In the genomic region with DNA sequence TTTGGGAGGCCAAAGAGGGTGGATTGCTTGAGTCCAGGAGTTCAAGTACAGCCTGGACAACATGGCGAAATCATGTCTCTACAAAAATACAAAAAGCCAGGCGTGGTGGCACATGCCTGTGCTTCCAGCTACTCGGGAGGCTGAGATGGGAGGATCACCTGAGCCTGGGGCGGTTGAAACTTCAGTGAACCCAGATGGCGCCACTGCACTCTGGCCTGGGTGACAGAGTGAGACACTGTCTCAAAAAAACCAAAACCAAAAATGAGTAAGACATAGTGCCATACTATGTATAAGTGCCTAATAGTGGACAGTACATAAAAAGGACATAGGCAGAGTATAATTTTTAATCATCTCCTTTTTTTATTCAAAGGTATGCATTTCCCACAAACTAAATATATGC, we compare ENCODE assay signal across 11 cellular contexts. TPM values are rescaled to one million over a fixed set of nuclear protein-coding genes. Genes with fewer than 3 reads are reported as not detected.
DNase-seq lines count a peak whose midpoint lies in the region; ATAC-seq lines count a peak whose summit lies in the region.
"Had no signal": no experiment of that assay in that cellular context is flagged by ENCODE, and none has a peak within 500 bp of the region (broad histone marks: within the 10 kb centered on the region; RNA-seq: fewer than 3 reads in every experiment).

No MANE protein-coding gene starts in this region.

- H3K27ac Mint-ChIP-seq in activated naive CD4-positive, alpha-beta T cell treated with anti-CD3 and anti-CD28 coated beads, Interleukin-2, amount 50 U/mL, for 72 hours = no peak overlapping the region
- peak overlapping the region; percentile 57 for H3K27ac Mint-ChIP-seq in activated CD4-positive, alpha-beta T cell treated with anti-CD3 and anti-CD28 coated beads, Interleukin-2, amount 10 ng/mL, durations not matched to agents 24 days and 14 days
- H3K27ac Mint-ChIP-seq in naive B cell = peak overlapping the region in 4 of 6 donors; percentile 76 to 99 (median 91)

- H3K9me3 Mint-ChIP-seq in activated naive CD4-positive, alpha-beta T cell treated with anti-CD3 and anti-CD28 coated beads, Interleukin-2, amount 50 U/mL, for 72 hours = no peaks in the 10 kb centered on the region
- no peaks in the 10 kb centered on the region for H3K9me3 Mint-ChIP-seq in activated CD4-positive, alpha-beta T cell treated with anti-CD3 and anti-CD28 coated beads, Interleukin-2, amount 10 ng/mL, durations not matched to agents 24 days and 14 days
- peaks cover 0 to 1% (median 0%) of the 10 kb centered on the region in 7 donors for H3K9me3 Mint-ChIP-seq in naive B cell

- H3K4me3 Mint-ChIP-seq in activated CD4-positive, alpha-beta T cell treated with anti-CD3 and anti-CD28 coated beads, Interleukin-2, amount 10 ng/mL, durations not matched to agents 24 days and 14 days = peak overlapping the region; percentile 17
- H3K4me3 Mint-ChIP-seq in naive B cell = peak overlapping the region in 5 of 8 donors; percentile 30 to 67 (median 56)

- no peak for ATAC-seq in activated naive CD4-positive, alpha-beta T cell treated with anti-CD3 and anti-CD28 coated beads, Interleukin-2, amount 50 U/mL, for 72 hours
- ATAC-seq in naive B cell (ENCODE audit: low read depth in 2 of 2) = no peak
- ATAC-seq in HG03135 (IDR thresholded peaks at IDR 0.05; ENCODE audit: unreplicated experiment) = no peak

- peaks cover 18 to 21% of the 10 kb centered on the region in 2 donors for H3K36me3 Mint-ChIP-seq in activated naive CD4-positive, alpha-beta T cell treated with anti-CD3 and anti-CD28 coated beads, Interleukin-2, amount 50 U/mL, for 72 hours
- peaks cover 42% of the 10 kb centered on the region for H3K36me3 Mint-ChIP-seq in activated CD4-positive, alpha-beta T cell treated with anti-CD3 and anti-CD28 coated beads, Interleukin-2, amount 10 ng/mL, durations not matched to agents 24 days and 14 days (ENCODE audit: low read depth)
- peaks cover 9 to 20% of the 10 kb centered on the region in 2 donors for H3K36me3 Mint-ChIP-seq in naive B cell

- peaks cover 30% of the 10 kb centered on the region for H3K4me1 Mint-ChIP-seq in activated CD4-positive, alpha-beta T cell treated with anti-CD3 and anti-CD28 coated beads, Interleukin-2, amount 10 ng/mL, durations not matched to agents 24 days and 14 days
- peaks cover 37 to 56% (median 52%) of the 10 kb centered on the region in 3 donors for H3K4me1 Mint-ChIP-seq in naive B cell

- no peaks in the 10 kb centered on the region for H3K27me3 Mint-ChIP-seq in activated CD4-positive, alpha-beta T cell treated with anti-CD3 and anti-CD28 coated beads, Interleukin-2, amount 10 ng/mL, durations not matched to agents 24 days and 14 days
- no peaks in the 10 kb centered on the region for H3K27me3 Mint-ChIP-seq in naive B cell

- intact Hi-C loops in activated CD4-positive, alpha-beta T cell treated with anti-CD3 and anti-CD28 coated beads, Interleukin-2, amount 10 ng/mL, durations not matched to agents 24 days and 14 days (cut with micrococcal nuclease) = no loop called here

- DNase-seq in activated naive CD4-positive, alpha-beta T cell treated with Interleukin-2 at 50 U/mL for 16 hours = peak; percentile 19
- no peak for DNase-seq in activated naive CD4-positive, alpha-beta T cell treated with anti-CD3 and anti-CD28 coated beads, Interleukin-2, amount 50 U/mL, for 72 hours (ENCODE audit: low spot score in 2 of 2)
- peak; percentile 77 for DNase-seq in activated CD4-positive, alpha-beta T cell treated with anti-CD3 and anti-CD28 coated beads, Interleukin-2, amount 10 ng/mL, durations not matched to agents 24 days and 14 days
- no peak for DNase-seq in naive B cell
- DNase-seq in Kasumi-1 (lab: John Stamatoyannopoulos, UW) = no peak
- DNase-seq: ACHN, dorsolateral prefrontal cortex, mesenchymal stem cell, NCI-H1105 treated with DMSO at 0.1 percent for 48 hours, NCI-H446 had no signal

RNA-seq across cellular contexts. Expression of gene CTC1, which starts 4.0 kb away (rescaled TPM):
- 100 to 1,000 TPM in 1 of 2 donors, 10 to 100 TPM in 1; 57.6 to 107 TPM for total RNA-seq in activated naive CD4-positive, alpha-beta T cell treated with anti-CD3 and anti-CD28 coated beads, Interleukin-2, amount 50 U/mL, for 72 hours
- total RNA-seq in activated CD4-positive, alpha-beta T cell treated with anti-CD3 and anti-CD28 coated beads, Interleukin-2, amount 10 ng/mL, durations not matched to agents 24 days and 14 days = 75.0 and 78.7 TPM in 2 replicates
- 10 to 100 TPM; 13.5 to 34.9 (median 22.3) TPM for polyA plus RNA-seq in naive B cell (ENCODE audit: low read depth in 6 of 6)

RNA-seq across cellular contexts. Expression of gene PFAS, which starts 5.3 kb away (rescaled TPM):
- 100 to 1,000 TPM in 1 of 2 donors, 10 to 100 TPM in 1; 47.0 to 147 TPM for total RNA-seq in activated naive CD4-positive, alpha-beta T cell treated with anti-CD3 and anti-CD28 coated beads, Interleukin-2, amount 50 U/mL, for 72 hours
- 208 and 211 TPM in 2 replicates for total RNA-seq in activated CD4-positive, alpha-beta T cell treated with anti-CD3 and anti-CD28 coated beads, Interleukin-2, amount 10 ng/mL, durations not matched to agents 24 days and 14 days
- polyA plus RNA-seq in naive B cell (ENCODE audit: low read depth in 6 of 6) = 10 to 100 TPM; 11.6 to 29.8 (median 17.9) TPM

RNA-seq across cellular contexts. Expression of gene AURKB, which starts 33.5 kb away (rescaled TPM):
- 100 to 1,000 TPM; 169 to 319 TPM for total RNA-seq in activated naive CD4-positive, alpha-beta T cell treated with anti-CD3 and anti-CD28 coated beads, Interleukin-2, amount 50 U/mL, for 72 hours
- total RNA-seq in activated CD4-positive, alpha-beta T cell treated with anti-CD3 and anti-CD28 coated beads, Interleukin-2, amount 10 ng/mL, durations not matched to agents 24 days and 14 days = 92.3 and 101 TPM in 2 replicates
- not detected for polyA plus RNA-seq in naive B cell (ENCODE audit: low read depth in 6 of 6)

RNA-seq across cellular contexts. Expression of gene RANGRF, which starts 44.6 kb away (rescaled TPM):
- 10 to 100 TPM; 39.7 to 80.9 TPM for total RNA-seq in activated naive CD4-positive, alpha-beta T cell treated with anti-CD3 and anti-CD28 coated beads, Interleukin-2, amount 50 U/mL, for 72 hours
- total RNA-seq in activated CD4-positive, alpha-beta T cell treated with anti-CD3 and anti-CD28 coated beads, Interleukin-2, amount 10 ng/mL, durations not matched to agents 24 days and 14 days = 57.5 and 66.3 TPM in 2 replicates
- polyA plus RNA-seq in naive B cell (ENCODE audit: low read depth in 6 of 6) = 100 to 1,000 TPM in 1 of 6 donors, 10 to 100 TPM in 5; 65.8 to 110 (median 79.7) TPM

RNA-seq across cellular contexts. Expression of gene SLC25A35, which starts 51.4 kb away (rescaled TPM):
- total RNA-seq in activated naive CD4-positive, alpha-beta T cell treated with anti-CD3 and anti-CD28 coated beads, Interleukin-2, amount 50 U/mL, for 72 hours = 10 to 100 TPM in 1 of 2 donors, 1 to 10 TPM in 1; 3.3 to 19.2 TPM
- 5.4 and 6.8 TPM in 2 replicates for total RNA-seq in activated CD4-positive, alpha-beta T cell treated with anti-CD3 and anti-CD28 coated beads, Interleukin-2, amount 10 ng/mL, durations not matched to agents 24 days and 14 days
- polyA plus RNA-seq in naive B cell (ENCODE audit: low read depth in 6 of 6) = 1 to 10 TPM; 1.5 to 4.6 (median 2.1) TPM

Comparison
In these comparisons a context has a peak if more than half of its experiments do, and no peak if none do; other contexts are left out.
1. DNase-seq: peak in activated naive CD4-positive, alpha-beta T cell treated with Interleukin-2 at 50 U/mL for 16 hours (single experiment) and activated CD4-positive, alpha-beta T cell treated with anti-CD3 and anti-CD28 coated beads, Interleukin-2, amount 10 ng/mL, durations not matched to agents 24 days and 14 days (single experiment); none in activated naive CD4-positive, alpha-beta T cell treated with anti-CD3 and anti-CD28 coated beads, Interleukin-2, amount 50 U/mL, for 72 hours (0 of 2), naive B cell (single experiment) and Kasumi-1 (0 of 2).
2. H3K27ac Mint-ChIP-seq: peak in activated CD4-positive, alpha-beta T cell treated with anti-CD3 and anti-CD28 coated beads, Interleukin-2, amount 10 ng/mL, durations not matched to agents 24 days and 14 days (single experiment) and naive B cell (4 of 6); none in activated naive CD4-positive, alpha-beta T cell treated with anti-CD3 and anti-CD28 coated beads, Interleukin-2, amount 50 U/mL, for 72 hours (0 of 2).